20 cellular contexts compared by ENCODE assay signal in genomic region chr5:92561362-92562006, GRCh38.
DNase-seq lines count a peak whose midpoint lies in the region; ATAC-seq, FAIRE-seq and TF ChIP-seq lines count a peak whose summit lies in the region.
"Had no signal": no experiment of that assay in that cellular context is flagged by ENCODE, and none has a peak within 500 bp of the region (broad histone marks: within the 10 kb centered on the region; RNA-seq: fewer than 3 reads in every experiment).

No MANE protein-coding gene starts in this region.

- peaks cover 36% of the 10 kb centered on the region for H3K4me1 ChIP-seq in adipocyte (ENCODE audit: control insufficient read depth, insufficient read depth, low read length)
- H3K4me1 ChIP-seq in kidney (ENCODE audit: control insufficient read depth in 1 of 2, insufficient read depth in 1 of 2, low read depth in 1 of 2, low read length in 2 of 2), result no peaks in the 10 kb centered on the region
- H3K4me1 ChIP-seq: sigmoid colon had no signal

- H3K36me3 Mint-ChIP-seq in nephron (ENCODE audit: low read depth), result no peaks in the 10 kb centered on the region
- H3K36me3 Mint-ChIP-seq: CD4-positive, CD25-positive, alpha-beta regulatory T cell had no signal

- TF ChIP-seq CTCF in nephron (IDR thresholded peaks at IDR 0.05; ENCODE audit: unreplicated experiment in 3 of 3) (no peak), kidney (IDR thresholded peaks at IDR 0.05; ENCODE audit: borderline replicate concordance, extremely low read depth, insufficient read depth) (no peak)

- no peak for ATAC-seq in GM18519 (IDR thresholded peaks at IDR 0.05; ENCODE audit: low FRiP score, unreplicated experiment)
- ATAC-seq: mucosa of descending colon had no signal

- no peaks in the 10 kb centered on the region for H3K9me3 Mint-ChIP-seq in nephron

- peak overlapping the region; percentile 57 for H3K9ac ChIP-seq in adipocyte (ENCODE audit: low read length)
- H3K9ac ChIP-seq in kidney (ENCODE audit: low read length in 2 of 2), result no peak overlapping the region

- H3K36me3 ChIP-seq in adipocyte (ENCODE audit: control insufficient read depth, insufficient read depth, low read length, severe bottlenecking) (no peaks in the 10 kb centered on the region), kidney (ENCODE audit: control insufficient read depth in 1 of 2, insufficient read depth in 2 of 2, low read length in 2 of 2) (no peaks in the 10 kb centered on the region)
- H3K36me3 ChIP-seq: sigmoid colon had no signal

- H3K4me3 ChIP-seq in adipocyte (ENCODE audit: low read length) (no peak overlapping the region), kidney (ENCODE audit: low read length in 2 of 2) (no peak overlapping the region)
- H3K4me3 ChIP-seq: mucosa of descending colon, sigmoid colon had no signal

- H3K4me1 Mint-ChIP-seq in nephron, result peaks cover 42% of the 10 kb centered on the region
- H3K4me1 Mint-ChIP-seq: CD4-positive, CD25-positive, alpha-beta regulatory T cell had no signal

- peak; percentile 34 for DNase-seq in EH (ENCODE audit: low read depth)
- DNase-seq in HT-29 (ENCODE audit: low spot score), result peak; percentile 30
- DNase-seq in adipocyte (ENCODE audit: low read depth), result no peak
- DNase-seq in hypothalamus (lab: John Stamatoyannopoulos, UW), result no peak
- DNase-seq in DMS79 treated with DMSO at 0.1 percent for 48 hours (lab: John Stamatoyannopoulos, UW), result no peak
- DNase-seq in kidney, result no peak
- DNase-seq: activated CD4-positive, alpha-beta T cell treated with anti-CD3 and anti-CD28 coated beads for 1 hour; activated naive CD4-positive, alpha-beta T cell; activated T-cell treated with anti-CD3 and anti-CD28 coated beads, Interleukin-2, amount 50 U/mL, for 1 hour; amniotic stem cell; caudate nucleus; CD4-positive, CD25-positive, alpha-beta regulatory T cell; DMS 273 treated with DMSO at 0.1 percent for 48 hours; mucosa of descending colon; NCI-H2171; sigmoid colon had no signal

- H3K9me3 ChIP-seq in adipocyte (ENCODE audit: control insufficient read depth, low read length) (no peaks in the 10 kb centered on the region), kidney (ENCODE audit: control insufficient read depth in 1 of 2, low read length in 2 of 2) (no peaks in the 10 kb centered on the region)
- H3K9me3 ChIP-seq: mucosa of descending colon, sigmoid colon had no signal

- no peak for FAIRE-seq in kidney (lab: Jason Lieb, UNC)
- FAIRE-seq: urothelium cell line had no signal

- H3K27me3 ChIP-seq in adipocyte (replicated peaks; ENCODE audit: control insufficient read depth, insufficient read depth, low read length), result no peaks in the 10 kb centered on the region
- H3K27me3 ChIP-seq: sigmoid colon had no signal

- no peaks in the 10 kb centered on the region for H3K27me3 Mint-ChIP-seq in nephron (ENCODE audit: low read depth)
- H3K27me3 Mint-ChIP-seq: CD4-positive, CD25-positive, alpha-beta regulatory T cell had no signal

- H3K27ac ChIP-seq in kidney (ENCODE audit: low read depth in 2 of 2, low read length in 2 of 2), result no peak overlapping the region
- H3K27ac ChIP-seq: sigmoid colon had no signal

- H3K27ac Mint-ChIP-seq in nephron, result peak overlapping the region; percentile 79 to 90 (median 79)
- H3K27ac Mint-ChIP-seq: CD4-positive, CD25-positive, alpha-beta regulatory T cell; progenitor cell of endocrine pancreas had no signal

- H3K4me3 Mint-ChIP-seq in nephron, result no peak overlapping the region
- H3K4me3 Mint-ChIP-seq: CD4-positive, CD25-positive, alpha-beta regulatory T cell had no signal

- intact Hi-C loops in kidney (cut with DNase I), result no loop called here

Comparison
In these comparisons a context has a peak if more than half of its experiments do, and no peak if none do; other contexts are left out.
1. DNase-seq: peak in EH (single experiment) and HT-29 (single experiment); none in adipocyte (single experiment), hypothalamus (0 of 51), DMS79 treated with DMSO at 0.1 percent for 48 hours (single experiment) and kidney (single experiment).